ENCODE assay signal across 25 cellular contexts in genomic region chr5:172999974-173000373, GRCh38. TPM values are rescaled to one million over a fixed set of nuclear protein-coding genes. Genes with fewer than 3 reads are reported as not detected.
DNase-seq lines count a peak whose midpoint lies in the region; ATAC-seq, FAIRE-seq and TF ChIP-seq lines count a peak whose summit lies in the region.
"Had no signal": no experiment of that assay in that cellular context is flagged by ENCODE, and none has a peak within 500 bp of the region (broad histone marks: within the 10 kb centered on the region; RNA-seq: fewer than 3 reads in every experiment).

No MANE protein-coding gene starts in this region.

- H3K9me3 ChIP-seq in liver (ENCODE audit: control insufficient read depth in 4 of 4, low read length in 3 of 4) = no peaks in the 10 kb centered on the region
- no peaks in the 10 kb centered on the region for H3K9me3 ChIP-seq in HepG2 (ENCODE audit: low read length)
- no peaks in the 10 kb centered on the region for H3K9me3 ChIP-seq in ascending aorta
- H3K9me3 ChIP-seq in naive thymus-derived CD4-positive, alpha-beta T cell (ENCODE audit: control insufficient read depth in 2 of 3, low read length in 3 of 3) = no peaks in the 10 kb centered on the region
- H3K9me3 ChIP-seq in smooth muscle cell (replicated peaks; ENCODE audit: low read depth) = no peaks in the 10 kb centered on the region
- H3K9me3 ChIP-seq: Peyer's patch, SJSA1, uterus had no signal

- no peaks in the 10 kb centered on the region for H3K9me3 Mint-ChIP-seq in naive thymus-derived CD4-positive, alpha-beta T cell
- H3K9me3 Mint-ChIP-seq: activated naive CD4-positive, alpha-beta T cell treated with anti-CD3 and anti-CD28 coated beads for 36 hours; CD8-positive, alpha-beta T cell; T-helper 1 cell treated with Interleukin-12 subunit alpha and Interleukin-12 subunit beta and Interleukin-4 antibody, amounts not matched to agents 30 μg/mL and 1 μg/mL, for 36 hours had no signal

- H3K79me2 ChIP-seq in HepG2 (ENCODE audit: insufficient read depth, low read length) (peaks cover 30% of the 10 kb centered on the region), smooth muscle cell (ENCODE audit: low read depth) (peaks cover 74% of the 10 kb centered on the region)

- H3K27me3 ChIP-seq in liver (ENCODE audit: control insufficient read depth in 4 of 4, insufficient read depth in 4 of 4, low read length in 3 of 4) (no peaks in the 10 kb centered on the region), HepG2 (ENCODE audit: control insufficient read depth in 1 of 2, insufficient read depth in 2 of 2, low read length in 2 of 2) (no peaks in the 10 kb centered on the region), ascending aorta (no peaks in the 10 kb centered on the region), smooth muscle cell (ENCODE audit: low read depth) (no peaks in the 10 kb centered on the region)
- no peaks in the 10 kb centered on the region for H3K27me3 ChIP-seq in naive thymus-derived CD4-positive, alpha-beta T cell (ENCODE audit: control insufficient read depth in 2 of 2, insufficient read depth in 2 of 2, low read length in 2 of 2)
- H3K27me3 ChIP-seq: Peyer's patch, SJSA1, uterus had no signal

- no peaks in the 10 kb centered on the region for H3K27me3 Mint-ChIP-seq in naive thymus-derived CD4-positive, alpha-beta T cell

- no peak overlapping the region for H3K27ac ChIP-seq in liver (ENCODE audit: low read depth in 1 of 2, low read length in 2 of 2)
- no peak overlapping the region for H3K27ac ChIP-seq in HepG2 (ENCODE audit: extremely low read length, insufficient read depth, low read length)
- peak overlapping the region; percentile 56 to 57 for H3K27ac ChIP-seq in ascending aorta
- no peak overlapping the region for H3K27ac ChIP-seq in naive thymus-derived CD4-positive, alpha-beta T cell (ENCODE audit: low read depth, low read length)
- H3K27ac ChIP-seq in smooth muscle cell (ENCODE audit: low read depth) = no peak overlapping the region
- H3K27ac ChIP-seq: HL-60, Peyer's patch, SJSA1, uterus had no signal

- FAIRE-seq in HepG2 (lab: Jason Lieb, UNC) = no peak
- FAIRE-seq: astrocyte, frontal cortex, H1, islet of Langerhans had no signal

- no peak for TF ChIP-seq POLR2A in HepG2 (IDR thresholded peaks at IDR 0.05; ENCODE audit: insufficient read depth in 1 of 2, low read depth in 2 of 2, low read length in 2 of 2)

- 26% methylated on average over 1 of the region's 1 CpG for WGBS in liver
- WGBS in HepG2 (ENCODE audit: low lambda C conversion rate) = 96% methylated on average over 1 of the region's 1 CpG
- WGBS in smooth muscle cell (ENCODE audit: low lambda C conversion rate) = 95% methylated on average over 1 of the region's 1 CpG

- peaks cover 0 to 43% (median 13%) of the 10 kb centered on the region in 5 donors for H3K36me3 Mint-ChIP-seq in naive thymus-derived CD4-positive, alpha-beta T cell

- H3K9ac ChIP-seq in liver (ENCODE audit: low read depth in 1 of 2, low read length in 2 of 2) = no peak overlapping the region
- H3K9ac ChIP-seq in HepG2 (ENCODE audit: insufficient read depth, low read depth, low read length) = no peak overlapping the region
- no peak overlapping the region for H3K9ac ChIP-seq in smooth muscle cell (ENCODE audit: low read depth)

- POLR2A ChIA-PET in HepG2 (lab: Yijun Ruan, JAX) = no interaction called here
- POLR2A ChIA-PET in naive thymus-derived CD4-positive, alpha-beta T cell (lab: Charles Lee) = no interaction called here

- H3K4me2 ChIP-seq in HepG2 (ENCODE audit: low read depth, low read length) (no peak overlapping the region), smooth muscle cell (no peak overlapping the region)

- peak overlapping the region in 6 of 9 donors; percentile 6 to 86 (median 33) for H3K27ac Mint-ChIP-seq in naive thymus-derived CD4-positive, alpha-beta T cell
- H3K27ac Mint-ChIP-seq: T-helper 1 cell treated with Interleukin-12 subunit alpha and Interleukin-12 subunit beta and Interleukin-4 antibody, amounts not matched to agents 30 μg/mL and 1 μg/mL, for 36 hours had no signal

- H3F3A ChIP-seq in smooth muscle cell (ENCODE audit: low read depth) = no peaks in the 10 kb centered on the region

- BruUV-seq in HepG2 (replicated peaks; lab: Mats Ljungman, UMichigan) = no TSS peak

- peaks cover 2% of the 10 kb centered on the region; the same call in 1 of the 2 replicates for H4K20me1 ChIP-seq in HepG2 (ENCODE audit: insufficient read depth, low read length)
- peaks cover 78% of the 10 kb centered on the region for H4K20me1 ChIP-seq in smooth muscle cell (ENCODE audit: low read depth)

- peaks cover 41 to 72% (median 63%) of the 10 kb centered on the region in 7 donors for H3K4me1 Mint-ChIP-seq in naive thymus-derived CD4-positive, alpha-beta T cell

- no peak for ATAC-seq in HepG2
- no peak for ATAC-seq in naive thymus-derived CD4-positive, alpha-beta T cell
- ATAC-seq: CD8-positive, alpha-beta T cell had no signal

- H3K4me3 Mint-ChIP-seq in naive thymus-derived CD4-positive, alpha-beta T cell = peak overlapping the region in 3 of 10 donors; percentile 19 to 34 (median 33)
- H3K4me3 Mint-ChIP-seq: activated naive CD4-positive, alpha-beta T cell treated with anti-CD3 and anti-CD28 coated beads for 36 hours; T-helper 1 cell treated with Interleukin-12 subunit alpha and Interleukin-12 subunit beta and Interleukin-4 antibody, amounts not matched to agents 30 μg/mL and 1 μg/mL, for 36 hours had no signal

- DNase-seq in HepG2 (ENCODE audit: low spot score) (no peak), ascending aorta (ENCODE audit: low spot score in 2 of 2) (no peak), NCI-H128 (lab: John Stamatoyannopoulos, UW; ENCODE audit: unreplicated experiment) (no peak), Kasumi-1 (lab: John Stamatoyannopoulos, UW) (no peak), smooth muscle cell (lab: John Stamatoyannopoulos, UW; ENCODE audit: unreplicated experiment) (no peak)
- DNase-seq in naive thymus-derived CD4-positive, alpha-beta T cell = no peak
- DNase-seq: activated CD4-positive, alpha-beta T cell treated with anti-CD3 and anti-CD28 coated beads, Interleukin-2, amount 50 U/mL, for 4 hours; activated T-cell treated with anti-CD3 and anti-CD28 coated beads for 4 hours; cerebellar nuclear complex; hypothalamus; NCI-H1436 treated with DMSO at 0.1 percent for 48 hours; NCI-H510A treated with DMSO at 0.1 percent for 48 hours; occipital lobe; Peyer's patch; uterus had no signal

- peak in 1 of 2 donors; percentile 6 for TF ChIP-seq RAD21 in liver (IDR thresholded peaks at IDR 0.05)
- TF ChIP-seq RAD21 in HepG2 (CRISPR knock-in tag; IDR thresholded peaks at IDR 0.05) = no peak

- TF ChIP-seq CTCF in liver (IDR thresholded peaks at IDR 0.05; ENCODE audit: low read depth, low read length, missing input control) = no peak
- TF ChIP-seq CTCF in HepG2 (CRISPR knock-in tag; IDR thresholded peaks at IDR 0.05) = no peak
- TF ChIP-seq CTCF in ascending aorta (IDR thresholded peaks at IDR 0.05) = no peak
- no peak for TF ChIP-seq CTCF in smooth muscle cell (IDR thresholded peaks at IDR 0.05; ENCODE audit: borderline replicate concordance, insufficient read depth, poor library complexity, severe bottlenecking)

- H2AFZ ChIP-seq in HepG2 (ENCODE audit: low read length) (no peak overlapping the region), smooth muscle cell (ENCODE audit: low read depth) (no peak overlapping the region)

- H3K36me3 ChIP-seq in liver (ENCODE audit: control insufficient read depth in 4 of 4, insufficient read depth in 3 of 4, low read depth in 1 of 4, low read length in 3 of 4) (peaks cover 2 to 11% (median 7%) of the 10 kb centered on the region in 4 donors), HepG2 (replicated peaks in 1 of 2; ENCODE audit: control insufficient read depth in 1 of 2, insufficient read depth in 2 of 2, low read length in 2 of 2) (peaks cover 6 to 29% of the 10 kb centered on the region in 2 experiments; a peak in 4 of 5 replicates), ascending aorta (peaks cover 21 to 26% of the 10 kb centered on the region in 2 donors), smooth muscle cell (ENCODE audit: low read depth) (peaks cover 13% of the 10 kb centered on the region)
- H3K36me3 ChIP-seq in naive thymus-derived CD4-positive, alpha-beta T cell (ENCODE audit: control insufficient read depth in 2 of 3, insufficient read depth in 3 of 3, low read length in 3 of 3) = peaks cover 0 to 19% (median 5%) of the 10 kb centered on the region in 3 experiments
- H3K36me3 ChIP-seq: uterus had no signal

- TF ChIP-seq EP300 in HepG2 (IDR thresholded peaks at IDR 0.05; ENCODE audit: low read depth in 2 of 2, low read length in 2 of 2) (no peak), HepG2 (CRISPR knock-in tag; IDR thresholded peaks at IDR 0.05; ENCODE audit: borderline replicate concordance) (no peak)

- CTCF ChIA-PET in HepG2 (lab: Yijun Ruan, JAX; ENCODE audit: low intra/inter-chr PET ratio, low total read pairs) = no interaction called here
- CTCF ChIA-PET in naive thymus-derived CD4-positive, alpha-beta T cell (lab: Charles Lee) = interaction anchor here (0.8 kb wide), 1 partner anchor 22 kb away, joined by 4 read pairs; no protein-coding TSS in a partner anchor

- H3K4me3 ChIP-seq in liver (ENCODE audit: low read depth in 1 of 3, low read length in 3 of 3) (no peak overlapping the region), HepG2 (replicated peaks in 1 of 3; ENCODE audit: insufficient read depth in 1 of 3, low read depth in 2 of 3, low read length in 3 of 3) (no peak overlapping the region), ascending aorta (no peak overlapping the region), smooth muscle cell (no peak overlapping the region)
- no peak overlapping the region for H3K4me3 ChIP-seq in naive thymus-derived CD4-positive, alpha-beta T cell (ENCODE audit: low read length)
- H3K4me3 ChIP-seq: Peyer's patch, SJSA1, uterus had no signal

- peaks cover 0 to 12% (median 2%) of the 10 kb centered on the region in 4 donors for H3K4me1 ChIP-seq in liver (ENCODE audit: control insufficient read depth in 4 of 4, insufficient read depth in 4 of 4, low read length in 3 of 4)
- H3K4me1 ChIP-seq in HepG2 (ENCODE audit: insufficient read depth, low read length) = no peaks in the 10 kb centered on the region
- peaks cover 8 to 20% of the 10 kb centered on the region in 2 donors for H3K4me1 ChIP-seq in ascending aorta
- H3K4me1 ChIP-seq in naive thymus-derived CD4-positive, alpha-beta T cell (ENCODE audit: control insufficient read depth in 2 of 2, insufficient read depth in 2 of 2, low read length in 2 of 2) = peaks cover 14 to 28% of the 10 kb centered on the region in 2 donors
- no peaks in the 10 kb centered on the region for H3K4me1 ChIP-seq in smooth muscle cell (ENCODE audit: low read depth)
- H3K4me1 ChIP-seq: SJSA1 had no signal

- in situ Hi-C loops in HepG2 (cut with HindIII; ENCODE audit: extremely low pct_ligation_motif_present, low pct_unique_long_range_greater_than_20kb) = loop anchor here (25.0 kb wide), 2 partner anchors 287 to 562 kb away; no protein-coding TSS in a partner anchor

- intact Hi-C loops in HepG2 (cut with micrococcal nuclease; ENCODE audit: unreplicated experiment) = no loop called here
- intact Hi-C loops in ascending aorta (cut with DNase I) = no loop called here
- intact Hi-C loops in naive thymus-derived CD4-positive, alpha-beta T cell (cut with micrococcal nuclease) = no loop called here

RNA-seq across cellular contexts. Expression of gene ATP6V0E1, which starts 16.4 kb away (rescaled TPM):
- total RNA-seq in liver = 10 to 100 TPM; 56.6 to 86.7 TPM
- polyA plus RNA-seq in liver = 100 to 1,000 TPM; 135 to 396 TPM
- 121 and 143 TPM in 2 replicates for total RNA-seq in HepG2 (2016; rRNA removed; fragmentation: Illumina TruSeq; extraction: Trizol)
- 42.6 and 60.2 TPM in 2 replicates for total RNA-seq in HepG2 (2016; cell fraction: cytosol; rRNA removed; fragmentation: Illumina TruSeq; extraction: Trizol; ENCODE audit: low read depth)
- total RNA-seq in HepG2 (2016; cell fraction: insoluble cytoplasmic fraction; rRNA removed; fragmentation: Illumina TruSeq; extraction: Trizol) = 133 and 156 TPM in 2 replicates
- total RNA-seq in HepG2 (2016; cell fraction: membrane; rRNA removed; fragmentation: Illumina TruSeq; extraction: Trizol) = 107 and 116 TPM in 2 replicates
- 95.8 and 110 TPM in 2 replicates for total RNA-seq in HepG2 (2016; cell fraction: nucleus; rRNA removed; fragmentation: Illumina TruSeq; extraction: Trizol)
- 215 TPM in 2 replicates for polyA plus RNA-seq in HepG2 (2011; rRNA removed)
- polyA plus RNA-seq in HepG2 (2011; cell fraction: cytosol; rRNA removed) = 78.6 and 139 TPM in 2 replicates
- 23.8 and 34.6 TPM in 2 replicates for polyA plus RNA-seq in HepG2 (2011; cell fraction: nucleus; rRNA removed)
- 174 and 183 TPM in 2 replicates for polyA plus RNA-seq in HepG2 (2012)
- 84.5 and 116 TPM in 2 replicates for polyA plus RNA-seq in HepG2 (2016; cell fraction: cytosol; fragmentation: Illumina TruSeq; extraction: Trizol; ENCODE audit: low read depth)
- 157 and 171 TPM in 2 replicates for polyA plus RNA-seq in HepG2 (2016; cell fraction: insoluble cytoplasmic fraction; fragmentation: Illumina TruSeq; extraction: Trizol; ENCODE audit: low read depth)
- polyA plus RNA-seq in HepG2 (2016; cell fraction: membrane; fragmentation: Illumina TruSeq; extraction: Trizol; ENCODE audit: low read depth) = 138 and 160 TPM in 2 replicates
- polyA plus RNA-seq in HepG2 (2016; cell fraction: nucleus; fragmentation: Illumina TruSeq; extraction: Trizol; ENCODE audit: insufficient read depth, low read depth) = 222 and 234 TPM in 2 replicates
- 128 and 158 TPM in 2 replicates for polyA minus RNA-seq in HepG2 (2011; rRNA and poly(A)+ RNA removed; ENCODE audit: low replicate concordance)
- 39.6 and 40.0 TPM in 2 replicates for polyA minus RNA-seq in HepG2 (2011; cell fraction: cytosol; rRNA and poly(A)+ RNA removed)
- polyA minus RNA-seq in HepG2 (2011; cell fraction: nucleus; rRNA and poly(A)+ RNA removed) = 19.4 and 38.8 TPM in 2 replicates
- 62.6 TPM for total RNA-seq in ascending aorta
- 100 to 1,000 TPM in 4 of 5 experiments, 10 to 100 TPM in 1; 61.8 to 170 (median 119) TPM for total RNA-seq in naive thymus-derived CD4-positive, alpha-beta T cell
- 100 to 1,000 TPM; 415 to 455 TPM for polyA plus RNA-seq in naive thymus-derived CD4-positive, alpha-beta T cell
- total RNA-seq in smooth muscle cell = 201 and 247 TPM in 2 replicates
- polyA plus RNA-seq in smooth muscle cell = 431 and 445 TPM in 2 replicates

RNA-seq across cellular contexts. Expression of gene RPL26L1, which starts 40.8 kb away (rescaled TPM):
- 10 to 100 TPM; 11.6 to 14.6 TPM for total RNA-seq in liver
- 10 to 100 TPM; 41.0 to 52.2 TPM for polyA plus RNA-seq in liver
- 83.6 and 107 TPM in 2 replicates for total RNA-seq in HepG2 (2016; rRNA removed; fragmentation: Illumina TruSeq; extraction: Trizol)
- total RNA-seq in HepG2 (2016; cell fraction: cytosol; rRNA removed; fragmentation: Illumina TruSeq; extraction: Trizol; ENCODE audit: low read depth) = 33.3 and 37.4 TPM in 2 replicates
- 76.9 and 117 TPM in 2 replicates for total RNA-seq in HepG2 (2016; cell fraction: insoluble cytoplasmic fraction; rRNA removed; fragmentation: Illumina TruSeq; extraction: Trizol)
- total RNA-seq in HepG2 (2016; cell fraction: membrane; rRNA removed; fragmentation: Illumina TruSeq; extraction: Trizol) = 30.1 and 30.8 TPM in 2 replicates
- total RNA-seq in HepG2 (2016; cell fraction: nucleus; rRNA removed; fragmentation: Illumina TruSeq; extraction: Trizol) = 29.9 and 31.6 TPM in 2 replicates
- polyA plus RNA-seq in HepG2 (2011; rRNA removed) = 60.0 and 61.2 TPM in 2 replicates
- polyA plus RNA-seq in HepG2 (2011; cell fraction: cytosol; rRNA removed) = 63.1 and 67.2 TPM in 2 replicates
- polyA plus RNA-seq in HepG2 (2011; cell fraction: nucleus; rRNA removed) = 19.5 and 21.3 TPM in 2 replicates
- 45.5 and 54.3 TPM in 2 replicates for polyA plus RNA-seq in HepG2 (2012)
- 32.2 and 38.5 TPM in 2 replicates for polyA plus RNA-seq in HepG2 (2016; cell fraction: cytosol; fragmentation: Illumina TruSeq; extraction: Trizol; ENCODE audit: low read depth)
- 125 and 151 TPM in 2 replicates for polyA plus RNA-seq in HepG2 (2016; cell fraction: insoluble cytoplasmic fraction; fragmentation: Illumina TruSeq; extraction: Trizol; ENCODE audit: low read depth)
- 30.7 and 36.9 TPM in 2 replicates for polyA plus RNA-seq in HepG2 (2016; cell fraction: membrane; fragmentation: Illumina TruSeq; extraction: Trizol; ENCODE audit: low read depth)
- 58.3 and 63.6 TPM in 2 replicates for polyA plus RNA-seq in HepG2 (2016; cell fraction: nucleus; fragmentation: Illumina TruSeq; extraction: Trizol; ENCODE audit: insufficient read depth, low read depth)
- 31.1 and 88.5 TPM in 2 replicates for polyA minus RNA-seq in HepG2 (2011; rRNA and poly(A)+ RNA removed; ENCODE audit: low replicate concordance)
- 12.4 and 13.4 TPM in 2 replicates for polyA minus RNA-seq in HepG2 (2011; cell fraction: cytosol; rRNA and poly(A)+ RNA removed)
- polyA minus RNA-seq in HepG2 (2011; cell fraction: nucleus; rRNA and poly(A)+ RNA removed) = 6.7 and 7.5 TPM in 2 replicates
- 0.75 TPM for total RNA-seq in ascending aorta
- 10 to 100 TPM in 3 of 5 experiments, 1 to 10 TPM in 2; 9.6 to 40.0 (median 12.9) TPM for total RNA-seq in naive thymus-derived CD4-positive, alpha-beta T cell
- polyA plus RNA-seq in naive thymus-derived CD4-positive, alpha-beta T cell = 10 to 100 TPM; 29.7 to 37.1 TPM
- 75.5 and 83.2 TPM in 2 replicates for total RNA-seq in smooth muscle cell
- polyA plus RNA-seq in smooth muscle cell = 83.0 and 99.6 TPM in 2 replicates

RNA-seq across cellular contexts. Expression of gene CREBRF, which starts 56.2 kb away (rescaled TPM):
- 10 to 100 TPM; 10.2 to 12.0 TPM for total RNA-seq in liver
- polyA plus RNA-seq in liver = 1 to 10 TPM; 2.0 to 5.1 TPM
- total RNA-seq in HepG2 (2016; rRNA removed; fragmentation: Illumina TruSeq; extraction: Trizol) = 4.5 and 5.1 TPM in 2 replicates
- 3.3 and 4.5 TPM in 2 replicates for total RNA-seq in HepG2 (2016; cell fraction: cytosol; rRNA removed; fragmentation: Illumina TruSeq; extraction: Trizol; ENCODE audit: low read depth)
- total RNA-seq in HepG2 (2016; cell fraction: insoluble cytoplasmic fraction; rRNA removed; fragmentation: Illumina TruSeq; extraction: Trizol) = 4.9 and 5.3 TPM in 2 replicates
- 5.3 and 5.8 TPM in 2 replicates for total RNA-seq in HepG2 (2016; cell fraction: membrane; rRNA removed; fragmentation: Illumina TruSeq; extraction: Trizol)
- total RNA-seq in HepG2 (2016; cell fraction: nucleus; rRNA removed; fragmentation: Illumina TruSeq; extraction: Trizol) = 7.6 and 9.7 TPM in 2 replicates
- polyA plus RNA-seq in HepG2 (2011; rRNA removed) = 8.9 and 10.2 TPM in 2 replicates
- 2.5 and 3.3 TPM in 2 replicates for polyA plus RNA-seq in HepG2 (2011; cell fraction: cytosol; rRNA removed)
- 15.4 and 16.5 TPM in 2 replicates for polyA plus RNA-seq in HepG2 (2011; cell fraction: nucleus; rRNA removed)
- 6.6 and 9.2 TPM in 2 replicates for polyA plus RNA-seq in HepG2 (2012)
- 0.08 and 0.09 TPM in 2 replicates for polyA plus RNA-seq in HepG2 (2016; cell fraction: cytosol; fragmentation: Illumina TruSeq; extraction: Trizol; ENCODE audit: low read depth)
- polyA plus RNA-seq in HepG2 (2016; cell fraction: insoluble cytoplasmic fraction; fragmentation: Illumina TruSeq; extraction: Trizol; ENCODE audit: low read depth) = 1.6 TPM in 2 replicates
- 0.17 and 0.21 TPM in 2 replicates for polyA plus RNA-seq in HepG2 (2016; cell fraction: membrane; fragmentation: Illumina TruSeq; extraction: Trizol; ENCODE audit: low read depth)
- polyA plus RNA-seq in HepG2 (2016; cell fraction: nucleus; fragmentation: Illumina TruSeq; extraction: Trizol; ENCODE audit: insufficient read depth, low read depth) = 5.6 and 7.8 TPM in 2 replicates
- 10.2 and 30.3 TPM in 2 replicates for polyA minus RNA-seq in HepG2 (2011; rRNA and poly(A)+ RNA removed; ENCODE audit: low replicate concordance)
- 6.2 and 13.2 TPM in 2 replicates for polyA minus RNA-seq in HepG2 (2011; cell fraction: cytosol; rRNA and poly(A)+ RNA removed)
- polyA minus RNA-seq in HepG2 (2011; cell fraction: nucleus; rRNA and poly(A)+ RNA removed) = 40.2 and 40.9 TPM in 2 replicates
- 16.3 TPM for total RNA-seq in ascending aorta
- 100 to 1,000 TPM in 4 of 5 experiments, 10 to 100 TPM in 1; 18.9 to 105 (median 102) TPM for total RNA-seq in naive thymus-derived CD4-positive, alpha-beta T cell
- 10 to 100 TPM; 61.7 to 67.5 TPM for polyA plus RNA-seq in naive thymus-derived CD4-positive, alpha-beta T cell
- 11.3 and 18.5 TPM in 2 replicates for total RNA-seq in smooth muscle cell
- 6.9 and 8.1 TPM in 2 replicates for polyA plus RNA-seq in smooth muscle cell

Comparison
In these comparisons a context has a peak if more than half of its experiments do, and no peak if none do; other contexts are left out.
1. H3K27ac ChIP-seq: peak in ascending aorta (2 of 2); none in liver (0 of 2), HepG2 (single experiment), naive thymus-derived CD4-positive, alpha-beta T cell (single experiment) and smooth muscle cell (single experiment).